Comparison of ENCODE assay signal across 3 cellular contexts in genomic region chr7:92143192-92143880, GRCh38. TPM values are rescaled to one million over a fixed set of nuclear protein-coding genes. Genes with fewer than 3 reads are reported as not detected.
"Had no signal": no experiment of that assay in that cellular context is flagged by ENCODE, and none has a peak within 500 bp of the region (broad histone marks: within the 10 kb centered on the region; RNA-seq: fewer than 3 reads in every experiment).

No MANE protein-coding gene starts in this region.

RNA-seq across cellular contexts. Expression of gene LRRD1, which starts 35.6 kb away (rescaled TPM):
- total RNA-seq: M059J, MCF 10A, NCI-H460 had no signal
